In the genomic region with DNA sequence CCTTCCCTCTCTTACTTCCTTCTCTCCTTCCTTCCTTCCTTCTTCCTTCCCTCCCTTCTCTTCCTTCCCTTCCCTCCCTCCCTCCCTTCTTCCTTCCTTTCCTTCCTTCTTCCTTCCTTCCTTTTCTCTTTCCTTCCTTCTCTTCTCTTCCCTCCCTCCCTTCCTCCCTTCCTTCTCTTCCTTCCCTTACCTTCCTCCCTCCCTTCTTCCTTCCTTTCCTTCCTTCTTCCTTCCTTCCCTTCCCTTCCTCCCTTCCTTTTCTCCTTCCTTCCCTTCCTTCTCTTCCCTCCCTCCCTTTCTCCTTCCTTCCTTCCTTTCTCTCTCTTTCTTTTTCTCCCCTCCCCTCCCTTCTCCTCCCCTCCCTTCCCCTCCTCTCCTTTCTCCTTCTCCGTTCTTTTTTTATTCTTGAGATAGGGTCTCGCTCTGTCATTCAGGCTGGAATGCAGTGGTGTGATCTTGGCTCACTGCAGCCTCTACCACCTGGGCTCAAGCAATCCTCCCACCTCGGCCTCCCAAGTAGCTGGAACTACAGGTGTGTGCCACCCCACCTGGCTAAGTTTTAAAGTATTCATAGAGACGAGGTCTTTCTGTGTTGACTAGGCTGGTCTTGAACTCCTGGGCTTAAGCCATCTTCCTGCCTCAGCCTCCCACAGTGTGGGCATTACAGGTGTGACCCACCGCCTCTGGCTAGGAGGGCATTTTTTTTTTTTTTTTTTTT, we compare ENCODE assay signal across 1 cellular context.
TF ChIP-seq lines count a peak whose summit lies in the region.

No MANE protein-coding gene starts in this region.

TF ChIP-seq in A549, 52 proteins besides CTCF, POLR2A, EP300 and RAD21:
- TF ChIP-seq CBX8 (IDR thresholded peaks at IDR 0.05), result no peak
- no peak for TF ChIP-seq CHD4 (IDR thresholded peaks at IDR 0.05; ENCODE audit: borderline replicate concordance)
- TF ChIP-seq POLR2AphosphoS2 (conservative IDR thresholded peaks at IDR 0.05; ENCODE audit: low read length), result no peak
- no peak for TF ChIP-seq HOXA7 (CRISPR knock-in tag; IDR thresholded peaks at IDR 0.05)
- no peak for TF ChIP-seq EHF (CRISPR knock-in tag; IDR thresholded peaks at IDR 0.05)
- no peak for TF ChIP-seq HDAC2 (IDR thresholded peaks at IDR 0.05)
- TF ChIP-seq RCOR1 (IDR thresholded peaks at IDR 0.05; ENCODE audit: low read depth, low read length), result no peak
- TF ChIP-seq RNF2 (IDR thresholded peaks at IDR 0.05; ENCODE audit: borderline replicate concordance, low read depth), result no peak
- TF ChIP-seq CEBPB (IDR thresholded peaks at IDR 0.05), result no peak
- TF ChIP-seq FOSB (CRISPR knock-in tag; IDR thresholded peaks at IDR 0.05), result no peak
